Comparison of ENCODE assay signal across 13 cellular contexts in the genomic region with DNA sequence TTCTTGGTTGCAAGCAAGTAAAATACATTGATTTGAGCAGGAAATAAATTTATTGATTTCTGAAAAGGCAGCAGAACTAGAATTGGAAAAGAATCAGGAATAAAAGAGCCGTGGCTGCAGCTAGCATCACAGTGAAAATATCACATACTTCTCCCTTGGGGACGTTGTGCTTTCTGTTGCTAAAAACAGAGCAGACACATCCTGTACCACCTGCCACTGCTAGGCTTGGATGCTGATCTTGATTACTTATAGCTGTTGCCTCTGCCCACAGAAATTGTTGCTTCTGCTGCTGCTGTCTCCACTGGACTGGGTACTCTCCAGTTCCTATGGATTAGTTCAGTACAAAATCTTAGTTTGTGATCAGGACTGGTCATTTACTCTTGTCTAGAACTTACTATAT.
DNase-seq lines count a peak whose midpoint lies in the region; ATAC-seq and TF ChIP-seq lines count a peak whose summit lies in the region.
"Had no signal": no experiment of that assay in that cellular context is flagged by ENCODE, and none has a peak within 500 bp of the region (broad histone marks: within the 10 kb centered on the region; RNA-seq: fewer than 3 reads in every experiment).

No MANE protein-coding gene starts in this region.

- H3K9me3 ChIP-seq in H9 (ENCODE audit: control insufficient read depth, low read depth, low read length): no peaks in the 10 kb centered on the region
- H3K9me3 ChIP-seq: sigmoid colon, transverse colon had no signal

- H3K4ac ChIP-seq in H9 (ENCODE audit: low read depth, low read length): no peak overlapping the region

- H3K36me3 Mint-ChIP-seq in H9 (ENCODE audit: insufficient read depth in 1 of 3, low read depth in 3 of 3) (no peaks in the 10 kb centered on the region), endothelial cell (ENCODE audit: low read depth, unreplicated experiment) (no peaks in the 10 kb centered on the region)

- ATAC-seq in GM18520 (IDR thresholded peaks at IDR 0.05; ENCODE audit: unreplicated experiment) (peak; percentile 99), GM21717 (IDR thresholded peaks at IDR 0.05; ENCODE audit: unreplicated experiment) (peak; percentile 98), HG03460 (IDR thresholded peaks at IDR 0.05; ENCODE audit: unreplicated experiment) (peak; percentile 99)

- no peaks in the 10 kb centered on the region for H3K4me1 ChIP-seq in H9 (ENCODE audit: insufficient read depth, low read length)
- H3K4me1 ChIP-seq: sigmoid colon, transverse colon had no signal

- no peak overlapping the region for H4K91ac ChIP-seq in H9 (ENCODE audit: insufficient read length, low read depth, low read length)

- no peak overlapping the region for H3K9ac ChIP-seq in H9 (ENCODE audit: extremely low read depth, insufficient read length, low read length)

- H3K56ac ChIP-seq in H9 (ENCODE audit: insufficient read length, low read depth, low read length): no peak overlapping the region

- H2AFZ ChIP-seq in H9 (ENCODE audit: low read length): no peak overlapping the region

- H3K4me2 ChIP-seq in H9 (ENCODE audit: insufficient read depth, insufficient read length, low read length): no peak overlapping the region

- no peak overlapping the region for H4K8ac ChIP-seq in H9 (replicated peaks; ENCODE audit: insufficient read length, low read depth, low read length)

- H4K5ac ChIP-seq in H9 (ENCODE audit: insufficient read length, low read depth, low read length): no peak overlapping the region

- H3K9me3 Mint-ChIP-seq in H9 (peaks cover 0 to 2% of the 10 kb centered on the region in 2 experiments; a peak in 1 of 5 replicates), endothelial cell (ENCODE audit: unreplicated experiment) (no peaks in the 10 kb centered on the region)

- WGBS in H9 (ENCODE audit: extremely low coverage, insufficient read length, low lambda C conversion rate): no CpG with 5 or more reads among the region's 2 CpGs

- no peak overlapping the region for H2AK5ac ChIP-seq in H9 (ENCODE audit: insufficient read length, low read length)

- H3K27me3 ChIP-seq in H9 (ENCODE audit: insufficient read depth, low read length): no peaks in the 10 kb centered on the region
- H3K27me3 ChIP-seq: sigmoid colon, transverse colon had no signal

- no peaks in the 10 kb centered on the region for H3K79me1 ChIP-seq in H9 (ENCODE audit: insufficient read depth, low read depth, low read length, poor library complexity, severe bottlenecking)

- H3K4me1 Mint-ChIP-seq in H9 (no peaks in the 10 kb centered on the region), endothelial cell (ENCODE audit: unreplicated experiment) (no peaks in the 10 kb centered on the region)

- no peak overlapping the region for H3K27ac ChIP-seq in H9 (ENCODE audit: insufficient read length, low read depth, low read length)
- H3K27ac ChIP-seq: sigmoid colon, transverse colon had no signal

- H3K23ac ChIP-seq in H9 (ENCODE audit: insufficient read length, low read depth, low read length): no peak overlapping the region

- H3K27ac Mint-ChIP-seq in H9: no peak overlapping the region
- no peak overlapping the region for H3K27ac Mint-ChIP-seq in endothelial cell (ENCODE audit: unreplicated experiment)

- H2BK5ac ChIP-seq in H9 (ENCODE audit: insufficient read length, low read length): no peak overlapping the region

- H3K23me2 ChIP-seq in H9 (ENCODE audit: insufficient read length, low read depth, low read length, poor library complexity, severe bottlenecking): no peaks in the 10 kb centered on the region

- no peak overlapping the region for H2BK12ac ChIP-seq in H9 (ENCODE audit: insufficient read length, low read depth, low read length)

- no peak overlapping the region for H3K4me3 Mint-ChIP-seq in H9
- H3K4me3 Mint-ChIP-seq in endothelial cell (ENCODE audit: unreplicated experiment): no peak overlapping the region

- H2BK20ac ChIP-seq in H9 (ENCODE audit: low read depth, low read length, poor library complexity, severe bottlenecking): no peak overlapping the region

- no peaks in the 10 kb centered on the region for H4K20me1 ChIP-seq in H9 (ENCODE audit: control insufficient read depth, insufficient read depth, insufficient read length)

- H2BK120ac ChIP-seq in H9 (ENCODE audit: low read depth, low read length, poor library complexity, severe bottlenecking): no peak overlapping the region

- no peak overlapping the region for H2BK15ac ChIP-seq in H9 (ENCODE audit: low read depth, low read length)

- DNase-seq in left kidney (ENCODE audit: low read depth, low spot score) (peak; percentile 5), H4 (ENCODE audit: low spot score) (no peak), H9 (no peak), endothelial cell (ENCODE audit: low spot score) (no peak)
- DNase-seq in stimulated activated CD4-positive, alpha-beta T cell treated with anti-CD3 and anti-CD28 coated beads, Interleukin-4, amount 100 ng/mL, for 24 hours: no peak
- DNase-seq: activated CD4-positive, alpha-beta T cell treated with anti-CD3 and anti-CD28 coated beads, Interleukin-2, amount 50 U/mL, for 1 hour; caudate nucleus; NCI-H1930; sigmoid colon; transverse colon had no signal

- H3T11ph ChIP-seq in H9 (ENCODE audit: low read length): no peak overlapping the region

- H3K79me2 ChIP-seq in H9 (ENCODE audit: insufficient read depth, low read length): no peaks in the 10 kb centered on the region

- no peak overlapping the region for H3K18ac ChIP-seq in H9 (ENCODE audit: insufficient read length, low read depth, low read length)

- TF ChIP-seq CTCF in H9 (conservative IDR thresholded peaks at IDR 0.05) (no peak), endothelial cell (IDR thresholded peaks at IDR 0.05; ENCODE audit: unreplicated experiment) (no peak)

- no peaks in the 10 kb centered on the region for H3K27me3 Mint-ChIP-seq in H9 (ENCODE audit: low read depth)
- H3K27me3 Mint-ChIP-seq in endothelial cell (ENCODE audit: unreplicated experiment): no peaks in the 10 kb centered on the region

- no peak overlapping the region for H3K14ac ChIP-seq in H9 (ENCODE audit: insufficient read depth, low read length)
